In the genomic region with DNA sequence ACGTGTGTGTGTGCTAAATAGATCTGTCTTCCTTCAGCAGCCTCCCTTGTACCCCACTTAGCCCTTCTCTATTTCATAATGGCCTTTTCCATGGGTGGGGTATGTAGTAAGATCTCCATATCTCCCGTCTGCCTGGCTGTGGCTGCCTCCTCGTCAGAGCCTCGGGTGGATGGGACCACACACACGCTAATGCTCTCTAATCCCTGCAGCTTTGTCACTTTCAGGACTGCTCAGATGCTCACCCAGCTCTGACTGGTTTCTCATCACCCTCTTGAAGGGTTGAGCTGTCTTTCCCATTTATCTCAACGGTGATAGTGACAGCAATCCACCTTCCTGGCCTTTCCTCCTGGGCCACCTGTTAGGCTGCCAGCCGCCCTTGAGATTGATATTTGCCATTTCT, we compare ENCODE assay signal across 15 cellular contexts.
DNase-seq lines count a peak whose midpoint lies in the region; ATAC-seq, FAIRE-seq and TF ChIP-seq lines count a peak whose summit lies in the region.
"Had no signal": no experiment of that assay in that cellular context is flagged by ENCODE, and none has a peak within 500 bp of the region (broad histone marks: within the 10 kb centered on the region; RNA-seq: fewer than 3 reads in every experiment).

No MANE protein-coding gene starts in this region.

- no peak overlapping the region for H3K18ac ChIP-seq in H1 (ENCODE audit: extremely low read depth, low read length)
- no peak overlapping the region for H3K18ac ChIP-seq in neuronal stem cell (ENCODE audit: low read length)

- no peak overlapping the region for H4K5ac ChIP-seq in H1 (ENCODE audit: insufficient read length, low read depth, low read length)

- no peaks in the 10 kb centered on the region for H3K79me2 ChIP-seq in H1 (ENCODE audit: control insufficient read depth in 1 of 2, insufficient read depth in 2 of 2, low read length in 2 of 2)

- no peaks in the 10 kb centered on the region for H3K23me2 ChIP-seq in H1 (ENCODE audit: low read depth, low read length)

- no peak overlapping the region for H3K56ac ChIP-seq in H1 (replicated peaks; ENCODE audit: insufficient read length, low read depth, low read length)

- no peak for TF ChIP-seq EP300 in H1 (IDR thresholded peaks at IDR 0.05; ENCODE audit: borderline replicate concordance in 1 of 2, low read depth in 2 of 2, low read length in 2 of 2)

- DNase-seq in D341Med (ENCODE audit: low spot score) (peak; percentile 50), NCI-H82 (lab: John Stamatoyannopoulos, UW) (peak; percentile 95), H1 (ENCODE audit: low read depth in 1 of 2, low spot score in 2 of 2) (no peak), neuronal stem cell (ENCODE audit: low spot score) (peak; percentile 18)
- DNase-seq: 8988T; ACHN; CD4-positive, CD25-positive, alpha-beta regulatory T cell had no signal

- no peak overlapping the region for H2BK12ac ChIP-seq in H1 (ENCODE audit: low read depth, low read length)
- H2BK12ac ChIP-seq in neuronal stem cell (ENCODE audit: low read length), result no peak overlapping the region

- no peak for FAIRE-seq in H1 (lab: Jason Lieb, UNC)
- FAIRE-seq: HepG2, HTR-8/SVneo had no signal

- no peak for TF ChIP-seq RAD21 in H1 (IDR thresholded peaks at IDR 0.05 in 1 of 2, conservative IDR thresholded peaks at IDR 0.05 in 1 of 2; ENCODE audit: low read depth in 2 of 2, low read length in 2 of 2)

- H3K79me1 ChIP-seq in H1 (ENCODE audit: low read depth, low read length), result no peaks in the 10 kb centered on the region; the same call in 1 of the 2 replicates
- H3K79me1 ChIP-seq in neuronal stem cell (ENCODE audit: low read depth, low read length), result no peaks in the 10 kb centered on the region

- H3K9me3 ChIP-seq in H1 (ENCODE audit: insufficient read depth in 2 of 2, low read depth in 1 of 2, low read length in 1 of 2), result no peaks in the 10 kb centered on the region
- H3K9me3 ChIP-seq in neuronal stem cell (replicated peaks in 1 of 2; ENCODE audit: control insufficient read depth in 2 of 2, insufficient read depth in 1 of 2, low read depth in 1 of 2, low read length in 2 of 2), result no peaks in the 10 kb centered on the region
- H3K9me3 ChIP-seq: BLaER1 treated with 17β-estradiol and CSF1 and Interleukin-3, amounts not matched to agents 10 nM and 100 nM; HAP-1 had no signal

- no peak for TF ChIP-seq CTCF in H1 (IDR thresholded peaks at IDR 0.05; ENCODE audit: control extremely low read depth in 1 of 3, insufficient read depth in 1 of 3, low read depth in 1 of 3, low read length in 3 of 3)

- TF ChIP-seq POLR2A in H1 (IDR thresholded peaks at IDR 0.05; ENCODE audit: control extremely low read depth in 1 of 2, low read depth in 2 of 2, low read length in 2 of 2), result no peak

- H3K27me3 ChIP-seq in H1 (replicated peaks in 1 of 4; ENCODE audit: control insufficient read depth in 3 of 4, extremely low read depth in 1 of 4, insufficient read depth in 3 of 4, low read length in 3 of 4) (no peaks in the 10 kb centered on the region), neuronal stem cell (ENCODE audit: control insufficient read depth in 3 of 3, insufficient read depth in 3 of 3, low read depth in 1 of 3, low read length in 3 of 3) (no peaks in the 10 kb centered on the region)
- H3K27me3 ChIP-seq: BLaER1 treated with 17β-estradiol and CSF1 and Interleukin-3, amounts not matched to agents 10 nM and 100 nM had no signal

- H2BK120ac ChIP-seq in H1 (replicated peaks; ENCODE audit: low read depth, low read length) (no peak overlapping the region), neuronal stem cell (ENCODE audit: low read depth, low read length) (no peak overlapping the region)

- H3K4ac ChIP-seq in H1 (replicated peaks; ENCODE audit: insufficient read length, low read depth, low read length) (no peak overlapping the region), neuronal stem cell (ENCODE audit: low read length) (no peak overlapping the region)

- no peak overlapping the region for H3K23ac ChIP-seq in H1 (ENCODE audit: insufficient read length)
- no peak overlapping the region for H3K23ac ChIP-seq in neuronal stem cell (ENCODE audit: low read depth, low read length, poor library complexity)

- H3K9ac ChIP-seq in H1 (replicated peaks in 1 of 4; ENCODE audit: extremely low read depth in 1 of 4, low read depth in 3 of 4, low read length in 3 of 4) (no peak overlapping the region), neuronal stem cell (ENCODE audit: low read depth, low read length, poor library complexity) (no peak overlapping the region)
- H3K9ac ChIP-seq: BLaER1 treated with 17β-estradiol and CSF1 and Interleukin-3, amounts not matched to agents 10 nM and 100 nM had no signal

- H2AFZ ChIP-seq in H1 (ENCODE audit: low read length) (no peak overlapping the region), neuronal stem cell (ENCODE audit: low read length) (no peak overlapping the region)
- H2AFZ ChIP-seq: GM23338 had no signal

- CTCF ChIA-PET in H1 (lab: Charles Lee; ENCODE audit: partially characterized antibody), result interaction anchor here (1.1 kb wide), 1 partner anchor 10 kb away, joined by 3 read pairs; no protein-coding TSS in a partner anchor

- POLR2A ChIA-PET in H1 (lab: Charles Lee; ENCODE audit: partially characterized antibody), result no interaction called here

- H3K4me3 ChIP-seq in H1 (ENCODE audit: extremely low read depth in 1 of 4, insufficient read depth in 2 of 4, low read depth in 3 of 4, low read length in 4 of 4), result no peak overlapping the region
- no peak overlapping the region for H3K4me3 ChIP-seq in neuronal stem cell (ENCODE audit: low read length in 2 of 2)
- H3K4me3 ChIP-seq: BLaER1 treated with 17β-estradiol and CSF1 and Interleukin-3, amounts not matched to agents 10 nM and 100 nM; GM23338; HAP-1 had no signal

- WGBS in H1 (ENCODE audit: extremely low coverage in 1 of 2, insufficient coverage in 1 of 2, insufficient read length in 1 of 2, insufficient replicate concordance in 2 of 2, low coverage in 1 of 2, low lambda C conversion rate in 2 of 2, missing lambda C conversion rate in 1 of 2), 2 experiments, result 92% methylated on average over 7 of the region's 7 CpGs; no CpG with 5 or more reads in 1 of the 2 experiments
- no CpG with 5 or more reads among the region's 7 CpGs for whole genome bisulfite sequencing in neuronal stem cell (ENCODE audit: extremely low coverage in 2 of 2, insufficient read length in 2 of 2, insufficient replicate concordance in 1 of 2), 2 donors

- no peak for ATAC-seq in GM21717 (IDR thresholded peaks at IDR 0.05; ENCODE audit: unreplicated experiment)
- no peak for ATAC-seq in GM19467 (IDR thresholded peaks at IDR 0.05; ENCODE audit: unreplicated experiment)
- ATAC-seq in GM19328 (IDR thresholded peaks at IDR 0.05; ENCODE audit: unreplicated experiment), result no peak
- ATAC-seq: GM23338, HepG2 had no signal

- H2BK5ac ChIP-seq in H1 (ENCODE audit: low read depth, low read length) (no peak overlapping the region), neuronal stem cell (ENCODE audit: low read length) (no peak overlapping the region)

- H3K14ac ChIP-seq in H1 (ENCODE audit: insufficient read length) (no peak overlapping the region), neuronal stem cell (ENCODE audit: low read length) (no peak overlapping the region)

- H3K4me1 ChIP-seq in H1 (replicated peaks in 1 of 4; ENCODE audit: control insufficient read depth in 3 of 4, insufficient read depth in 4 of 4, low read length in 3 of 4), result no peaks in the 10 kb centered on the region
- H3K4me1 ChIP-seq in neuronal stem cell (ENCODE audit: control insufficient read depth in 2 of 2, insufficient read depth in 1 of 2, low read depth in 1 of 2, low read length in 2 of 2), result peaks cover 0 to 5% of the 10 kb centered on the region in 2 donors
- H3K4me1 ChIP-seq: BLaER1 treated with 17β-estradiol and CSF1 and Interleukin-3, amounts not matched to agents 10 nM and 100 nM; HAP-1 had no signal

- H4K8ac ChIP-seq in H1 (ENCODE audit: extremely low read depth, insufficient read depth, low read length), result 0 out of 2 replicates have a peak overlapping the region, but pooled peaks have one; percentile 9
- no peak overlapping the region for H4K8ac ChIP-seq in neuronal stem cell (ENCODE audit: low read depth, low read length)

- H2BK15ac ChIP-seq in H1 (ENCODE audit: low read length), result no peak overlapping the region
- no peak overlapping the region for H2BK15ac ChIP-seq in neuronal stem cell (ENCODE audit: low read length)

- H3K4me2 ChIP-seq in H1 (ENCODE audit: insufficient read depth in 1 of 2, low read depth in 2 of 2, low read length in 2 of 2) (no peak overlapping the region), neuronal stem cell (ENCODE audit: insufficient read depth, low read length, poor library complexity, severe bottlenecking) (no peak overlapping the region)
- H3K4me2 ChIP-seq: BLaER1 treated with 17β-estradiol and CSF1 and Interleukin-3, amounts not matched to agents 10 nM and 100 nM; GM23338 had no signal

- no peak overlapping the region for H4K91ac ChIP-seq in H1 (replicated peaks; ENCODE audit: insufficient read length, low read length)
- H4K91ac ChIP-seq in neuronal stem cell (ENCODE audit: low read depth, low read length, poor library complexity), result no peak overlapping the region

- H2AK5ac ChIP-seq in H1 (ENCODE audit: low read depth, low read length), result no peak overlapping the region
- H2AK5ac ChIP-seq in neuronal stem cell (ENCODE audit: low read depth, low read length), result no peak overlapping the region

- peaks cover 0 to 1% of the 10 kb centered on the region in 2 experiments for H4K20me1 ChIP-seq in H1 (replicated peaks in 1 of 2; ENCODE audit: control insufficient read depth in 1 of 2, insufficient read depth in 2 of 2, low read length in 2 of 2)
- H4K20me1 ChIP-seq: BLaER1 treated with 17β-estradiol and CSF1 and Interleukin-3, amounts not matched to agents 10 nM and 100 nM had no signal

- H3K27ac ChIP-seq in H1 (ENCODE audit: low read depth, low read length), result no peak overlapping the region
- H3K27ac ChIP-seq in neuronal stem cell (replicated peaks; ENCODE audit: low read length), result no peak overlapping the region
- H3K27ac ChIP-seq: BLaER1 treated with 17β-estradiol and CSF1 and Interleukin-3, amounts not matched to agents 10 nM and 100 nM had no signal

- H3K36me3 ChIP-seq in H1 (ENCODE audit: control insufficient read depth in 2 of 4, insufficient read depth in 4 of 4, low read length in 3 of 4) (no peaks in the 10 kb centered on the region), neuronal stem cell (replicated peaks in 1 of 2; ENCODE audit: control insufficient read depth in 2 of 2, insufficient read depth in 2 of 2, low read length in 2 of 2) (no peaks in the 10 kb centered on the region)
- H3K36me3 ChIP-seq: BLaER1 treated with 17β-estradiol and CSF1 and Interleukin-3, amounts not matched to agents 10 nM and 100 nM; HAP-1 had no signal

- no peak overlapping the region for H2BK20ac ChIP-seq in H1 (ENCODE audit: low read length)

Comparison
In these comparisons a context has a peak if more than half of its experiments do, and no peak if none do; other contexts are left out.
1. DNase-seq: peak in D341Med (single experiment), NCI-H82 (single experiment) and neuronal stem cell (single experiment); none in H1 (0 of 2).